ENCODE assay signal across 1 cellular context in genomic region chr6:122048570-122048969, GRCh38.
TF ChIP-seq lines count a peak whose summit lies in the region.

No MANE protein-coding gene starts in this region.

TF ChIP-seq in HCT116, 20 proteins besides CTCF, POLR2A, EP300 and RAD21 (continued from another document):
- no peak for TF ChIP-seq REST (IDR thresholded peaks at IDR 0.05; ENCODE audit: low read depth)
- TF ChIP-seq TCF7L2 (IDR thresholded peaks at IDR 0.05; ENCODE audit: borderline replicate concordance, extremely low read depth, insufficient read depth, insufficient read length): no peak
- TF ChIP-seq MAX (IDR thresholded peaks at IDR 0.05): no peak
- TF ChIP-seq ELF1 (IDR thresholded peaks at IDR 0.05; ENCODE audit: borderline replicate concordance, low read depth): no peak
- no peak for TF ChIP-seq YY1 (IDR thresholded peaks at IDR 0.05; ENCODE audit: extremely low read depth, insufficient replicate concordance, low read depth, low read length)
- TF ChIP-seq EZH2 (IDR thresholded peaks at IDR 0.05): no peak
- TF ChIP-seq SIN3A (IDR thresholded peaks at IDR 0.05; ENCODE audit: low read depth): no peak
- TF ChIP-seq FOSL1 (IDR thresholded peaks at IDR 0.05; ENCODE audit: low read depth): no peak
- TF ChIP-seq JUND (IDR thresholded peaks at IDR 0.05): no peak
- TF ChIP-seq SRF (IDR thresholded peaks at IDR 0.05; ENCODE audit: low read depth): no peak
- TF ChIP-seq POLR2AphosphoS5 (IDR thresholded peaks at IDR 0.05; ENCODE audit: low read depth, low read length): no peak
- no peak for TF ChIP-seq EZH2phosphoT487 (IDR thresholded peaks at IDR 0.05; ENCODE audit: borderline replicate concordance)
- TF ChIP-seq ZNF274 (IDR thresholded peaks at IDR 0.05; ENCODE audit: low read depth, low read length): no peak
- no peak for TF ChIP-seq EGR1 (IDR thresholded peaks at IDR 0.05; ENCODE audit: low read depth)
